Comparison of ENCODE assay signal across 7 cellular contexts in the genomic region with DNA sequence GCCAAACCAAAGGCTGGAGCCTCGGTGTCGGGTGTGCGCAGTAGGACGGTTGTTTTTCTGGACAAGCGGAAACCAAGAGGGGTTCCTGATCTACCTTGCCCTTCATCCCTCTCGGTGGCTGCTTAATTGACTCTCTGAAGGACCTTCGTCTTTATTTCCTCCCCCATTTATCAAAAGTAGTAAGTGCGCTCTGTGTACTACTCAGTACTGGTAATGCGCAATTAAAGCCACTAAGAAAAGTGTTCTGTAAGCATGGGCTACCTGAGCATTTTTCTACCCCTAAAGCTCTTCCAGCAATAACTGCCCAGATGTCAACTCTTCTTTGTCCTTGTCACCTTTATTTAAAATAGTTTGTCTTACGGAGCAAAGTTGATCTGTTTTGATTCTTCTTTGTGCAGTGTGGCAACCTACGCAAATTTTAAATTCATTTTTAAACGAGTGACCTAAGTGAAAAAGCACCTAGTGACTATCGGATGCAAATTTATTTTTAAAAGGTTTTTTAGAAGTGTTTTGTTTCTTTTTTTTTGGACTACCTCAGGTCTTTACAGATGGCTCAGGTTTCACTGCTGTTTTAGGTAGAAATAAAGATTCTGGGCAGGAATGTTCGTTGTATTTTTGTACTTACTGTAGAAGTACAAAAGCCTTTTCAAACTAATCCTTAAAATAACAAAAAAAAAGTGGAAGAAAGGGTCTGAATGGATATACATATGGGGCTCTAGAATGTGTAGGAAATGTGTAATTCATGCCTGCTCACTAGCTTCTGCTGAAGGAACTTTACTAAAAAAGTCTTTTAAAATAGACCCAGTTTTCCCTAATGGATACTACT. TPM values are rescaled to one million over a fixed set of nuclear protein-coding genes. Genes with fewer than 3 reads are reported as not detected.
DNase-seq lines count a peak whose midpoint lies in the region; ATAC-seq and TF ChIP-seq lines count a peak whose summit lies in the region.

No MANE protein-coding gene starts in this region.

- no peak overlapping the region for H2BK5ac ChIP-seq in neuronal stem cell (ENCODE audit: low read length)

- peaks cover 11% of the 10 kb centered on the region for H3K79me1 ChIP-seq in neuronal stem cell (ENCODE audit: low read depth, low read length)

- H3K23ac ChIP-seq in neuronal stem cell (ENCODE audit: low read depth, low read length, poor library complexity) = no peak overlapping the region

- no peaks in the 10 kb centered on the region for H3K9me3 Mint-ChIP-seq in endodermal cell

- peaks cover 6% of the 10 kb centered on the region for H3K36me3 Mint-ChIP-seq in endodermal cell (ENCODE audit: low read depth)

- H2AFZ ChIP-seq in neuronal stem cell (ENCODE audit: low read length) = peak overlapping the region; percentile 92

- H3K36me3 ChIP-seq in endodermal cell (ENCODE audit: control insufficient read depth, insufficient read depth, low read length) (no peaks in the 10 kb centered on the region), neuronal stem cell (replicated peaks in 1 of 2; ENCODE audit: control insufficient read depth in 2 of 2, insufficient read depth in 2 of 2, low read length in 2 of 2) (no peaks in the 10 kb centered on the region)

- H3K4me2 ChIP-seq in neuronal stem cell (ENCODE audit: insufficient read depth, low read length, poor library complexity, severe bottlenecking) = peak overlapping the region; percentile 89

- no peak overlapping the region for H4K91ac ChIP-seq in neuronal stem cell (ENCODE audit: low read depth, low read length, poor library complexity)

- no peak for TF ChIP-seq POLR2A in GM18505 (IDR thresholded peaks at IDR 0.05; ENCODE audit: borderline replicate concordance, extremely low read depth, insufficient read depth, insufficient read length)

- H4K8ac ChIP-seq in neuronal stem cell (ENCODE audit: low read depth, low read length) = no peak overlapping the region

- ATAC-seq in HG03521 (IDR thresholded peaks at IDR 0.05; ENCODE audit: unreplicated experiment) (no peak), GM18505 (IDR thresholded peaks at IDR 0.05; ENCODE audit: unreplicated experiment) (no peak)

- TF ChIP-seq CTCF in GM20000 (IDR thresholded peaks at IDR 0.05; ENCODE audit: extremely low read depth, missing control alignments) = no peak
- TF ChIP-seq CTCF in endodermal cell (conservative IDR thresholded peaks at IDR 0.05) = no peak

- H3K4me3 ChIP-seq in endodermal cell (ENCODE audit: low read length) (peak overlapping the region; percentile 94), neuronal stem cell (ENCODE audit: low read length in 2 of 2) (peak overlapping the region; percentile 67 to 81)

- H3K4me1 ChIP-seq in endodermal cell (ENCODE audit: control insufficient read depth, insufficient read depth, low read length) (no peaks in the 10 kb centered on the region), neuronal stem cell (ENCODE audit: control insufficient read depth in 2 of 2, insufficient read depth in 1 of 2, low read depth in 1 of 2, low read length in 2 of 2) (no peaks in the 10 kb centered on the region)

- H2AK5ac ChIP-seq in neuronal stem cell (ENCODE audit: low read depth, low read length) = no peak overlapping the region

- H2BK15ac ChIP-seq in neuronal stem cell (ENCODE audit: low read length) = no peak overlapping the region

- no peak overlapping the region for H2BK120ac ChIP-seq in neuronal stem cell (ENCODE audit: low read depth, low read length)

- peaks cover 20% of the 10 kb centered on the region for H3K4me1 Mint-ChIP-seq in endodermal cell

- no peak overlapping the region for H3K14ac ChIP-seq in neuronal stem cell (ENCODE audit: low read length)

- H3K27me3 ChIP-seq in endodermal cell (ENCODE audit: control insufficient read depth, insufficient read depth, low read length, poor library complexity, severe bottlenecking) = no peaks in the 10 kb centered on the region
- H3K27me3 ChIP-seq in neuronal stem cell (ENCODE audit: control insufficient read depth in 3 of 3, insufficient read depth in 3 of 3, low read depth in 1 of 3, low read length in 3 of 3) = peaks cover 0 to 3% (median 0%) of the 10 kb centered on the region in 3 experiments

- H3K27ac Mint-ChIP-seq in endodermal cell = peak overlapping the region; percentile 69

- H3K27ac ChIP-seq in endodermal cell (ENCODE audit: low read depth, low read length) = no peak overlapping the region
- no peak overlapping the region for H3K27ac ChIP-seq in neuronal stem cell (replicated peaks; ENCODE audit: low read length)

- 10 to 16% methylated on average over 12 to 14 of the region's 14 CpGs for WGBS in endodermal cell (ENCODE audit: insufficient coverage in 1 of 2, insufficient read length in 1 of 2), 2 experiments
- no CpG with 5 or more reads among the region's 14 CpGs for WGBS in neuronal stem cell (ENCODE audit: extremely low coverage in 2 of 2, insufficient read length in 2 of 2, insufficient replicate concordance in 1 of 2), 2 donors

- H3K9ac ChIP-seq in endodermal cell (ENCODE audit: extremely low read depth, low read length, poor library complexity, severe bottlenecking) (peak overlapping the region; percentile 87), neuronal stem cell (ENCODE audit: low read depth, low read length, poor library complexity) (no peak overlapping the region)

- H2BK12ac ChIP-seq in neuronal stem cell (ENCODE audit: low read length) = no peak overlapping the region

- no peak overlapping the region for H3K18ac ChIP-seq in neuronal stem cell (ENCODE audit: low read length)

- H3K4ac ChIP-seq in neuronal stem cell (ENCODE audit: low read length) = no peak overlapping the region

- H3K4me3 Mint-ChIP-seq in endodermal cell = peak overlapping the region; percentile 96

- DNase-seq in GM20000 (ENCODE audit: low spot score) (peak; percentile 62), NCI-H82 (lab: John Stamatoyannopoulos, UW) (peak; percentile 60), endodermal cell (no peak), neuronal stem cell (ENCODE audit: low spot score) (no peak), hepatic stellate cell (ENCODE audit: low spot score) (no peak)

- H3K9me3 ChIP-seq in endodermal cell (ENCODE audit: control insufficient read depth, low read length) (no peaks in the 10 kb centered on the region), neuronal stem cell (replicated peaks in 1 of 2; ENCODE audit: control insufficient read depth in 2 of 2, insufficient read depth in 1 of 2, low read depth in 1 of 2, low read length in 2 of 2) (no peaks in the 10 kb centered on the region)

- peaks cover 3% of the 10 kb centered on the region for H3K27me3 Mint-ChIP-seq in endodermal cell (ENCODE audit: insufficient read depth)

RNA-seq across cellular contexts. Expression of a gene that starts 2.0 kb away (rescaled TPM):
- total RNA-seq in endodermal cell = 10 to 100 TPM; 19.4 to 20.8 TPM
- 5.9 TPM for polyA plus RNA-seq in endodermal cell (2013, experiment 1 of 2)
- polyA plus RNA-seq in endodermal cell (2013, experiment 2 of 2) = 4.9 TPM
- polyA plus RNA-seq in neuronal stem cell (2013, experiment 1 of 2) = 4.2 TPM
- polyA plus RNA-seq in neuronal stem cell (2013, experiment 2 of 2) = 4.4 TPM

Comparison
In these comparisons a context has a peak if more than half of its experiments do, and no peak if none do; other contexts are left out.
1. DNase-seq: peak in GM20000 (single experiment) and NCI-H82 (single experiment); none in endodermal cell (single experiment), neuronal stem cell (single experiment) and hepatic stellate cell (single experiment).